18 cellular contexts compared by ENCODE assay signal in genomic region chr10:101902032-101902799, GRCh38. TPM values are rescaled to one million over a fixed set of nuclear protein-coding genes. Genes with fewer than 3 reads are reported as not detected.
A peak's percentile ranks its signal among the peaks of the same experiment; 100 is the strongest.
DNase-seq lines count a peak whose midpoint lies in the region; ATAC-seq, FAIRE-seq and TF ChIP-seq lines count a peak whose summit lies in the region.
"Had no signal": no experiment of that assay in that cellular context is flagged by ENCODE, and none has a peak within 500 bp of the region (broad histone marks: within the 10 kb centered on the region; RNA-seq: fewer than 3 reads in every experiment).

No MANE protein-coding gene starts in this region.

- POLR2A ChIA-PET in A549 (lab: Yijun Ruan, JAX), result no interaction called here

- no peak overlapping the region for H3K4me3 ChIP-seq in A549
- peak overlapping the region; percentile 13; the same call in 1 of the 2 replicates for H3K4me3 ChIP-seq in HUES48 (ENCODE audit: low read depth, low read length)
- H3K4me3 ChIP-seq in bronchial epithelial cell (ENCODE audit: low read depth, low read length), result no peak overlapping the region
- H3K4me3 ChIP-seq: smooth muscle cell had no signal

- no peak overlapping the region for H3K4me2 ChIP-seq in A549
- H3K4me2 ChIP-seq: SK-N-SH, smooth muscle cell had no signal

- no peak for TF ChIP-seq CTCF in A549 (IDR thresholded peaks at IDR 0.05)
- TF ChIP-seq CTCF in bronchial epithelial cell (IDR thresholded peaks at IDR 0.05; ENCODE audit: insufficient read depth, low read length, severe bottlenecking), result no peak

- no peaks in the 10 kb centered on the region for H3K36me3 ChIP-seq in HUES48 (ENCODE audit: control insufficient read depth, insufficient read depth, low read length)
- no peaks in the 10 kb centered on the region for H3K36me3 ChIP-seq in bronchial epithelial cell (ENCODE audit: control insufficient read depth, insufficient read depth, low read length)
- H3K36me3 ChIP-seq: WERI-Rb-1 had no signal

- no peak for TF ChIP-seq POLR2A in A549 (IDR thresholded peaks at IDR 0.05; ENCODE audit: low read length)

- H3K9me3 ChIP-seq in A549 (no peaks in the 10 kb centered on the region), HUES48 (ENCODE audit: control insufficient read depth, insufficient read depth, low read length) (no peaks in the 10 kb centered on the region)
- H3K9me3 ChIP-seq: SK-N-SH had no signal

- no peak overlapping the region for H3K27ac ChIP-seq in A549
- H3K27ac ChIP-seq in HUES48 (ENCODE audit: low read depth, low read length), result peak overlapping the region; percentile 74
- H3K27ac ChIP-seq: WERI-Rb-1 had no signal

- H3K4me1 ChIP-seq in A549 (peaks cover 11% of the 10 kb centered on the region), HUES48 (ENCODE audit: control insufficient read depth, insufficient read depth, low read length) (peaks cover 40% of the 10 kb centered on the region)

- FAIRE-seq in A549 (lab: Jason Lieb, UNC) (peak; percentile 7), bronchial epithelial cell (lab: Jason Lieb, UNC) (peak; percentile 89)
- FAIRE-seq: frontal cortex had no signal

- no peak for TF ChIP-seq EP300 in A549 (IDR thresholded peaks at IDR 0.05)

- no peaks in the 10 kb centered on the region for H3K9me3 Mint-ChIP-seq in activated naive CD4-positive, alpha-beta T cell treated with anti-CD3 and anti-CD28 coated beads, Interleukin-2, amount 10 ng/mL, durations not matched to agents 7 days and 5 days
- H3K9me3 Mint-ChIP-seq: type B pancreatic cell had no signal

- no peak for TF ChIP-seq RAD21 in A549 (conservative IDR thresholded peaks at IDR 0.05 in 1 of 2, IDR thresholded peaks at IDR 0.05 in 1 of 2)

- H3K27me3 ChIP-seq in HUES48 (ENCODE audit: control insufficient read depth, insufficient read depth, low read length) (no peaks in the 10 kb centered on the region), bronchial epithelial cell (ENCODE audit: control insufficient read depth, insufficient read depth, low read length) (no peaks in the 10 kb centered on the region)

- H3K9ac ChIP-seq in HUES48 (ENCODE audit: low read depth, low read length), result peak overlapping the region; percentile 28; the same call in 1 of the 2 replicates
- H3K9ac ChIP-seq: SK-N-SH had no signal

- no peaks in the 10 kb centered on the region for H3K27me3 Mint-ChIP-seq in activated naive CD4-positive, alpha-beta T cell treated with anti-CD3 and anti-CD28 coated beads, Interleukin-2, amount 10 ng/mL, durations not matched to agents 7 days and 5 days
- H3K27me3 Mint-ChIP-seq: type B pancreatic cell had no signal

- no peak overlapping the region for H3K27ac Mint-ChIP-seq in activated naive CD4-positive, alpha-beta T cell treated with anti-CD3 and anti-CD28 coated beads, Interleukin-2, amount 10 ng/mL, durations not matched to agents 7 days and 5 days
- H3K27ac Mint-ChIP-seq: type B pancreatic cell had no signal

- H3K36me3 Mint-ChIP-seq in activated naive CD4-positive, alpha-beta T cell treated with anti-CD3 and anti-CD28 coated beads, Interleukin-2, amount 10 ng/mL, durations not matched to agents 7 days and 5 days, result peaks cover 5% of the 10 kb centered on the region

- 97% methylated on average over 6 of the region's 6 CpGs for WGBS in A549 (ENCODE audit: missing lambda C conversion rate)

- H3K4me3 Mint-ChIP-seq in activated naive CD4-positive, alpha-beta T cell treated with anti-CD3 and anti-CD28 coated beads, Interleukin-2, amount 10 ng/mL, durations not matched to agents 7 days and 5 days, result no peak overlapping the region
- H3K4me3 Mint-ChIP-seq: type B pancreatic cell had no signal

- DNase-seq in A549 (ENCODE audit: low read depth in 1 of 2, low spot score in 1 of 2) (no peak), GM19238 (ENCODE audit: insufficient read length, low spot score) (peak; percentile 13), bronchial epithelial cell (ENCODE audit: low read depth) (no peak), epidermal melanocyte (ENCODE audit: insufficient read length, low spot score) (no peak), NOMO-1 (lab: John Stamatoyannopoulos, UW; ENCODE audit: unreplicated experiment in 2 of 2) (no peak)
- no peak for DNase-seq in activated naive CD4-positive, alpha-beta T cell treated with anti-CD3 and anti-CD28 coated beads, Interleukin-2, amount 10 ng/mL, durations not matched to agents 7 days and 5 days
- DNase-seq: ACHN; DMS 273 treated with DMSO at 0.1 percent for 48 hours; left cardiac atrium; NK-92 treated with Interleukin-12 subunit alpha and Interleukin-12 subunit beta, amount 100 ng/mL, for 24 hours; nucleus accumbens; SK-N-SH; WERI-Rb-1 had no signal

- peaks cover 14% of the 10 kb centered on the region for H3K4me1 Mint-ChIP-seq in activated naive CD4-positive, alpha-beta T cell treated with anti-CD3 and anti-CD28 coated beads, Interleukin-2, amount 10 ng/mL, durations not matched to agents 7 days and 5 days

- ATAC-seq in A549, result no peak
- ATAC-seq in HG02623 (IDR thresholded peaks at IDR 0.05; ENCODE audit: unreplicated experiment), result no peak
- ATAC-seq: left cardiac atrium had no signal

- CTCF ChIA-PET in A549 (lab: Yijun Ruan, JAX), result interaction anchor here (0.6 to 3.0 kb wide), 9 partner anchors 13 to 108 kb away, joined by 3 to 24 read pairs (median 4); partner anchors contain the start of gene KCNIP2
- CTCF ChIA-PET in activated naive CD4-positive, alpha-beta T cell treated with anti-CD3 and anti-CD28 coated beads, Interleukin-2, amount 10 ng/mL, durations not matched to agents 7 days and 5 days (lab: Charles Lee), result interaction anchor here (0.8 to 2.8 kb wide), 4 partner anchors 10 to 108 kb away, joined by 3 to 12 read pairs (median 4); no protein-coding TSS in a partner anchor

TF ChIP-seq in A549, 52 proteins besides CTCF, POLR2A, EP300 and RAD21 (continues in another document):
- TF ChIP-seq MAZ (IDR thresholded peaks at IDR 0.05; ENCODE audit: borderline replicate concordance, low read depth, low read length), result no peak
- TF ChIP-seq NFE2L2 (conservative IDR thresholded peaks at IDR 0.05; ENCODE audit: low read length), result no peak
- TF ChIP-seq ZFP36 (IDR thresholded peaks at IDR 0.05; ENCODE audit: borderline replicate concordance, partially characterized antibody), result no peak
- no peak for TF ChIP-seq USF2 (IDR thresholded peaks at IDR 0.05)
- no peak for TF ChIP-seq EHF (CRISPR knock-in tag; IDR thresholded peaks at IDR 0.05)
- TF ChIP-seq BHLHE40 (IDR thresholded peaks at IDR 0.05; ENCODE audit: low read depth, low read length), result no peak
- no peak for TF ChIP-seq CHD4 (IDR thresholded peaks at IDR 0.05; ENCODE audit: borderline replicate concordance)
- no peak for TF ChIP-seq RFX5 (IDR thresholded peaks at IDR 0.05)
- TF ChIP-seq FOSB (CRISPR knock-in tag; IDR thresholded peaks at IDR 0.05), result no peak
- no peak for TF ChIP-seq ESRRA (IDR thresholded peaks at IDR 0.05; ENCODE audit: borderline replicate concordance, low read length)
- no peak for TF ChIP-seq ELK1 (IDR thresholded peaks at IDR 0.05; ENCODE audit: low read depth, low read length)
- no peak for TF ChIP-seq ATOH8 (CRISPR knock-in tag; IDR thresholded peaks at IDR 0.05; ENCODE audit: low read depth)
- no peak for TF ChIP-seq PBX3 (IDR thresholded peaks at IDR 0.05)
- no peak for TF ChIP-seq TFCP2L1 (CRISPR knock-in tag; IDR thresholded peaks at IDR 0.05)
- TF ChIP-seq RCOR1 (IDR thresholded peaks at IDR 0.05; ENCODE audit: low read depth, low read length), result no peak

RNA-seq across cellular contexts. Expression of gene KCNIP2, which starts 58.6 kb away (rescaled TPM):
- 0.88 and 1.3 TPM in 2 replicates for polyA plus RNA-seq in A549 (2011; rRNA removed)
- polyA plus RNA-seq in A549 (2012; cell fraction: cytosol; rRNA removed), result 0.35 and 0.46 TPM in 2 replicates
- polyA plus RNA-seq in A549 (2012; cell fraction: nucleus; rRNA removed), result 2.2 and 3.2 TPM in 2 replicates
- polyA plus RNA-seq in A549 (2017; fragmentation: RNase III; extraction: RNeasy Plus Mini Kit Qiagen cat#74134 plus additional on column Dnase treatment), result 1.1 to 1.7 TPM (median 1.3 TPM) in 3 replicates
- 1.6 and 3.1 TPM in 2 replicates for polyA minus RNA-seq in A549 (2011; rRNA and poly(A)+ RNA removed)
- 0.51 TPM in 1 of 2 replicates, not detected in the other for total RNA-seq in bronchial epithelial cell
